In genomic region chr20:20010639-20011500, GRCh38 we compare ENCODE assay signal across 10 cellular contexts. TPM values are rescaled to one million over a fixed set of nuclear protein-coding genes. Genes with fewer than 3 reads are reported as not detected.
A peak's percentile ranks its signal among the peaks of the same experiment; 100 is the strongest.
DNase-seq lines count a peak whose midpoint lies in the region; ATAC-seq and TF ChIP-seq lines count a peak whose summit lies in the region.
"Had no signal": no experiment of that assay in that cellular context is flagged by ENCODE, and none has a peak within 500 bp of the region (broad histone marks: within the 10 kb centered on the region; RNA-seq: fewer than 3 reads in every experiment).

No MANE protein-coding gene starts in this region.

- H3K9me3 ChIP-seq in gastroesophageal sphincter (no peaks in the 10 kb centered on the region), spleen (no peaks in the 10 kb centered on the region)
- H3K9me3 ChIP-seq: SJSA1 had no signal

- H3K36me3 ChIP-seq in gastroesophageal sphincter (no peaks in the 10 kb centered on the region), spleen (no peaks in the 10 kb centered on the region)
- H3K36me3 ChIP-seq: SJSA1 had no signal

- peak; percentile 83 for DNase-seq in H4 (ENCODE audit: low spot score)
- DNase-seq in SHP77 treated with DMSO at 0.1 percent for 48 hours (lab: John Stamatoyannopoulos, UW) = peak; percentile 33
- DNase-seq in spleen = no peak
- DNase-seq in effector memory CD8-positive, alpha-beta T cell = no peak
- no peak for DNase-seq in T-cell

- POLR2A ChIA-PET in T-cell (lab: Charles Lee) = no interaction called here

- no peak for TF ChIP-seq CTCF in gastroesophageal sphincter (IDR thresholded peaks at IDR 0.05)
- no peak for TF ChIP-seq CTCF in spleen (IDR thresholded peaks at IDR 0.05 in 8 of 11, conservative IDR thresholded peaks at IDR 0.05 in 3 of 11)

- TF ChIP-seq EP300 in gastroesophageal sphincter (IDR thresholded peaks at IDR 0.05) = no peak

- no peak for TF ChIP-seq POLR2A in gastroesophageal sphincter (IDR thresholded peaks at IDR 0.05)
- TF ChIP-seq POLR2A in spleen (IDR thresholded peaks at IDR 0.05) = no peak

- H3K4me3 ChIP-seq in gastroesophageal sphincter (no peak overlapping the region), spleen (no peak overlapping the region)
- H3K4me3 ChIP-seq: SJSA1 had no signal

- peaks cover 0 to 23% (median 16%) of the 10 kb centered on the region in 3 donors for H3K4me1 ChIP-seq in gastroesophageal sphincter
- peaks cover 0 to 27% (median 8%) of the 10 kb centered on the region in 6 donors for H3K4me1 ChIP-seq in spleen

- no peaks in the 10 kb centered on the region for H3K9me3 Mint-ChIP-seq in effector memory CD8-positive, alpha-beta T cell
- no peaks in the 10 kb centered on the region for H3K9me3 Mint-ChIP-seq in T-cell

- no peak overlapping the region for H3K4me3 Mint-ChIP-seq in effector memory CD8-positive, alpha-beta T cell
- H3K4me3 Mint-ChIP-seq in T-cell = no peak overlapping the region

- H3K27ac Mint-ChIP-seq in effector memory CD8-positive, alpha-beta T cell = peak overlapping the region in 1 of 2 donors; percentile 9
- no peak overlapping the region for H3K27ac Mint-ChIP-seq in T-cell

- CTCF ChIA-PET in T-cell (lab: Charles Lee) = interaction anchor here in 1 of 2 donors (1.2 kb wide), 1 partner anchor 13 kb away, joined by 3 read pairs; no protein-coding TSS in a partner anchor

- WGBS in gastroesophageal sphincter (ENCODE audit: low coverage in 1 of 2), 2 donors = 0 to 14% methylated on average over 3 to 4 of the region's 4 CpGs
- WGBS in spleen, 5 donors = 35 to 54% (median 46%) methylated on average over 4 of the region's 4 CpGs

- H3K4me1 Mint-ChIP-seq in effector memory CD8-positive, alpha-beta T cell (ENCODE audit: low read depth in 2 of 2) = no peaks in the 10 kb centered on the region
- peaks cover 9 to 11% (median 9%) of the 10 kb centered on the region in 3 donors for H3K4me1 Mint-ChIP-seq in T-cell

- ATAC-seq in gastroesophageal sphincter (peak; percentile 36), GM21390 (IDR thresholded peaks at IDR 0.05; ENCODE audit: unreplicated experiment) (no peak), HG03039 (IDR thresholded peaks at IDR 0.05; ENCODE audit: unreplicated experiment) (no peak), T-cell (replicated peaks in 1 of 4) (no peak)
- ATAC-seq in effector memory CD8-positive, alpha-beta T cell (replicated peaks) = no peak

- no peaks in the 10 kb centered on the region for H3K36me3 Mint-ChIP-seq in effector memory CD8-positive, alpha-beta T cell (ENCODE audit: insufficient read depth)
- no peaks in the 10 kb centered on the region for H3K36me3 Mint-ChIP-seq in T-cell

- peak overlapping the region in 2 of 4 donors; percentile 42 to 60 for H3K27ac ChIP-seq in gastroesophageal sphincter
- peak overlapping the region in 5 of 8 donors; percentile 36 to 59 (median 52) for H3K27ac ChIP-seq in spleen
- H3K27ac ChIP-seq: SJSA1 had no signal

- H3K27me3 ChIP-seq in gastroesophageal sphincter (no peaks in the 10 kb centered on the region), spleen (replicated peaks in 1 of 7) (no peaks in the 10 kb centered on the region)
- H3K27me3 ChIP-seq: SJSA1 had no signal

- peaks cover 33 to 47% of the 10 kb centered on the region in 2 donors for H3K27me3 Mint-ChIP-seq in effector memory CD8-positive, alpha-beta T cell
- H3K27me3 Mint-ChIP-seq in T-cell = peaks cover 11 to 25% of the 10 kb centered on the region in 2 donors

- intact Hi-C loops in spleen (cut with DNase I; ENCODE audit: low total_unique reads) = no loop called here

RNA-seq across cellular contexts. Expression of gene NAA20, which starts 6.3 kb away (rescaled TPM):
- total RNA-seq in H4 (2014; rRNA removed; shearing (Covaris generic)) = 63.2 and 83.4 TPM in 2 replicates
- total RNA-seq in gastroesophageal sphincter (10 to 100 TPM; 22.7 to 47.0 (median 31.0) TPM), spleen (10 to 100 TPM; 19.3 to 44.6 (median 30.8) TPM), T-cell (10 to 100 TPM; 21.7 to 35.6 (median 35.0) TPM)
- polyA plus RNA-seq in spleen = 10 to 100 TPM; 53.2 to 68.4 (median 61.8) TPM

RNA-seq across cellular contexts. Expression of gene CRNKL1, which starts 41.4 kb away (rescaled TPM):
- total RNA-seq in H4 (2014; rRNA removed; shearing (Covaris generic)) = 17.0 and 20.3 TPM in 2 replicates
- total RNA-seq in gastroesophageal sphincter (10 to 100 TPM; 24.9 to 37.7 (median 31.7) TPM), spleen (10 to 100 TPM; 20.9 to 24.7 (median 23.8) TPM), T-cell (10 to 100 TPM; 17.8 to 27.0 (median 24.8) TPM)
- 10 to 100 TPM; 14.2 to 21.3 (median 16.7) TPM for polyA plus RNA-seq in spleen

RNA-seq across cellular contexts. Expression of gene CFAP61, which starts 41.5 kb away (rescaled TPM):
- 0.62 TPM in 1 of 2 replicates, not detected in the other for total RNA-seq in H4 (2014; rRNA removed; shearing (Covaris generic))
- total RNA-seq in gastroesophageal sphincter = under 1 TPM in 3 of 4 donors, not detected in 1; 0.27 to 0.54 (median 0.30) TPM
- not detected for total RNA-seq in spleen
- polyA plus RNA-seq in spleen = under 1 TPM in 2 of 3 donors, not detected in 1; 0.06 to 0.17 TPM
- not detected for total RNA-seq in T-cell
- total RNA-seq: SJSA1 had no signal
- polyA plus RNA-seq: esophagus had no signal

Comparison
In these comparisons a context has a peak if more than half of its experiments do, and no peak if none do; other contexts are left out.
1. DNase-seq: peak in H4 (single experiment) and SHP77 treated with DMSO at 0.1 percent for 48 hours (single experiment); none in spleen (single experiment), effector memory CD8-positive, alpha-beta T cell (0 of 3) and T-cell (0 of 34).